23 cellular contexts compared by ENCODE assay signal in genomic region chr7:23076774-23077173, GRCh38. TPM values are rescaled to one million over a fixed set of nuclear protein-coding genes. Genes with fewer than 3 reads are reported as not detected.
DNase-seq lines count a peak whose midpoint lies in the region; ATAC-seq and TF ChIP-seq lines count a peak whose summit lies in the region.
"Had no signal": no experiment of that assay in that cellular context is flagged by ENCODE, and none has a peak within 500 bp of the region (broad histone marks: within the 10 kb centered on the region; RNA-seq: fewer than 3 reads in every experiment).

No MANE protein-coding gene starts in this region.

- H3K4me1 ChIP-seq in right cardiac atrium (ENCODE audit: control insufficient read depth, insufficient read depth, low read length) (peaks cover 2% of the 10 kb centered on the region), thoracic aorta (ENCODE audit: control insufficient read depth in 1 of 2, low read depth in 2 of 2) (peaks cover 11 to 31% of the 10 kb centered on the region in 2 donors)
- H3K4me1 ChIP-seq: left lung had no signal

- ATAC-seq in Right ventricle myocardium inferior (peak; percentile 24), right cardiac atrium (peak; percentile 24 to 48), thoracic aorta (ENCODE audit: insufficient number of reproducible peaks, low FRiP score, low read depth) (no peak)
- ATAC-seq: activated CD8-positive, alpha-beta memory T cell treated with anti-CD3 and anti-CD28 coated beads, Interleukin-2, amount 10 ng/mL, durations not matched to agents 7 days and 5 days; left lung had no signal

- in situ Hi-C loops in brain microvascular endothelial cell (cut with HindIII; ENCODE audit: low pct_ligation_motif_present, low sequenced_read_pairs) = no loop called here

- H3K27ac ChIP-seq in right cardiac atrium (ENCODE audit: low read length) = peak overlapping the region; percentile 67
- peak overlapping the region; percentile 16 to 68 for H3K27ac ChIP-seq in thoracic aorta
- no peak overlapping the region for H3K27ac ChIP-seq in brain microvascular endothelial cell
- H3K27ac ChIP-seq: dorsolateral prefrontal cortex, epithelial cell of prostate, left lung, SK-N-MC, skin epidermis had no signal

- H3K36me3 ChIP-seq in thoracic aorta = no peaks in the 10 kb centered on the region
- H3K36me3 ChIP-seq in brain microvascular endothelial cell (replicated peaks) = no peaks in the 10 kb centered on the region
- H3K36me3 ChIP-seq: HAP-1, left lung had no signal

- TF ChIP-seq CTCF in thoracic aorta (IDR thresholded peaks at IDR 0.05) = no peak
- no peak for TF ChIP-seq CTCF in brain microvascular endothelial cell (IDR thresholded peaks at IDR 0.05; ENCODE audit: low read depth, low read length, missing control alignments)

- intact Hi-C loops in Right ventricle myocardium inferior (cut with DNase I) = no loop called here
- intact Hi-C loops in cardiac septum (cut with DNase I) = no loop called here
- intact Hi-C loops in right cardiac atrium (cut with DNase I) = no loop called here

- no peak overlapping the region for H3K4me3 ChIP-seq in right cardiac atrium (ENCODE audit: low read length)
- no peak overlapping the region for H3K4me3 ChIP-seq in thoracic aorta
- H3K4me3 ChIP-seq in brain microvascular endothelial cell (ENCODE audit: low read depth, low read length) = no peak overlapping the region
- H3K4me3 ChIP-seq: dorsolateral prefrontal cortex, HAP-1, left lung, SK-N-MC, skin epidermis had no signal

- no peak for DNase-seq in Right ventricle myocardium inferior (ENCODE audit: missing footprints)
- no peak for DNase-seq in cardiac septum (ENCODE audit: low spot score)
- DNase-seq in dermis blood vessel endothelial cell = peak; percentile 15
- no peak for DNase-seq in right cardiac atrium
- DNase-seq in thoracic aorta (ENCODE audit: low spot score) = no peak
- no peak for DNase-seq in brain microvascular endothelial cell
- no peak for DNase-seq in stimulated activated naive CD4-positive, alpha-beta T cell (lab: John Stamatoyannopoulos, UW)
- no peak for DNase-seq in islet precursor cell
- DNase-seq: activated CD4-positive, alpha-beta T cell treated with anti-CD3 and anti-CD28 coated beads for 48 hours; activated CD8-positive, alpha-beta memory T cell treated with anti-CD3 and anti-CD28 coated beads, Interleukin-2, amount 10 ng/mL, durations not matched to agents 7 days and 5 days; activated naive CD4-positive, alpha-beta T cell treated with anti-CD3 and anti-CD28 coated beads, Interleukin-2, amount 10 ng/mL, durations not matched to agents 7 days and 5 days; AML-193; amygdala; dorsolateral prefrontal cortex; left lung; NCI-H1092; NCI-H187 treated with DMSO at 0.1 percent for 48 hours; RPMI8226; substantia nigra had no signal

- H3K9me3 ChIP-seq in right cardiac atrium (ENCODE audit: control insufficient read depth, low read length) (no peaks in the 10 kb centered on the region), thoracic aorta (no peaks in the 10 kb centered on the region)
- H3K9me3 ChIP-seq: HAP-1, left lung had no signal

- H3K27me3 ChIP-seq in right cardiac atrium (ENCODE audit: control insufficient read depth, insufficient read depth) (no peaks in the 10 kb centered on the region), thoracic aorta (replicated peaks; ENCODE audit: insufficient read depth) (no peaks in the 10 kb centered on the region), brain microvascular endothelial cell (replicated peaks) (no peaks in the 10 kb centered on the region)
- H3K27me3 ChIP-seq: dorsolateral prefrontal cortex, left lung had no signal

- 15% methylated on average over 3 of the region's 3 CpGs for WGBS in right cardiac atrium

RNA-seq across cellular contexts. Expression of gene KLHL7, which starts 28.8 kb away (rescaled TPM):
- 162 TPM for total RNA-seq in Right ventricle myocardium inferior
- total RNA-seq in cardiac septum = 103 TPM
- 24.5 and 33.5 TPM in 2 replicates for total RNA-seq in dermis blood vessel endothelial cell
- total RNA-seq in right cardiac atrium = 100 to 1,000 TPM in 1 of 4 donors, 10 to 100 TPM in 3; 68.8 to 106 (median 83.2) TPM
- 61.7 TPM for polyA plus RNA-seq in right cardiac atrium
- 10 to 100 TPM; 22.7 to 23.8 TPM for total RNA-seq in thoracic aorta
